ENCODE assay signal across 8 cellular contexts in the genomic region with DNA sequence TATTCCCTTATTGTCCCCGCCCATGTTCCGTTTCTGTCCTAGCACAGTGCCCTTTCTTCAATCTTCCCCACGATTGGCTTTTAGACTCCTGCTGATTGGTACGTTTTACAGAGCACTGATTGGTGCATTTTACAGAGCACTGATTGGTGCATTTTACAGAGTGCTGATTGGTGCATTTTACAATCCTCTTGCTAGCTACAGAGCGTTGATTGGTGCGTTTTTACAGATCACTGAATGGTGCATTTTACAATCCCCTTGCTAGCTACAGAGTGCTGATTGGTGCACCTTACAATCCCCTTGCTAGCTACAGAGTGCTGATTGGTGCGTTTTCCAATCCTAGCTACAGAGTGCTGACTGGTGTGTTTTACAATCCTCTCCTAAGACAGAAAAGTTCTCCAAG. TPM values are rescaled to one million over a fixed set of nuclear protein-coding genes. Genes with fewer than 3 reads are reported as not detected.
DNase-seq lines count a peak whose midpoint lies in the region; ATAC-seq, FAIRE-seq and TF ChIP-seq lines count a peak whose summit lies in the region.
"Not testable (repeated sequence)": the region's sequence is repeated elsewhere in the genome, so short reads cannot be mapped to it uniquely, and the experiment has no call there.

No MANE protein-coding gene starts in this region.

- WGBS in A549 (ENCODE audit: missing lambda C conversion rate) = 63% methylated on average over 7 of the region's 7 CpGs
- WGBS in HepG2 (ENCODE audit: low lambda C conversion rate) = 56% methylated on average over 7 of the region's 7 CpGs

- in situ Hi-C loops in HepG2 (cut with HindIII; ENCODE audit: extremely low pct_ligation_motif_present, low pct_unique_long_range_greater_than_20kb) = not testable (repeated sequence)

- CTCF ChIA-PET in A549 (lab: Yijun Ruan, JAX) = interaction anchor here (1.0 to 4.3 kb wide), 3 partner anchors 9 to 36 kb away, joined by 3 to 12 read pairs (median 7); no protein-coding TSS in a partner anchor
- CTCF ChIA-PET in activated CD4-positive, alpha-beta memory T cell treated with anti-CD3 and anti-CD28 coated beads, Interleukin-2, amount 10 ng/mL, durations not matched to agents 7 days and 5 days (lab: Charles Lee) = interaction anchor here (1.6 kb wide), 1 partner anchor 15 kb away, joined by 3 read pairs; no protein-coding TSS in a partner anchor
- CTCF ChIA-PET in HepG2 (lab: Yijun Ruan, JAX; ENCODE audit: low intra/inter-chr PET ratio, low total read pairs) = not testable (repeated sequence)

- BruUV-seq in HepG2 (replicated peaks; lab: Mats Ljungman, UMichigan) = not testable (repeated sequence)

- not testable (repeated sequence) for H3K4me2 ChIP-seq in A549, neural progenitor cell
- H3K4me2 ChIP-seq in HepG2 (ENCODE audit: low read depth, low read length) = peak overlapping the region; percentile 15

- ATAC-seq in A549; activated naive CD8-positive, alpha-beta T cell treated with anti-CD3 and anti-CD28 coated beads, Interleukin-2, amount 10 ng/mL, durations not matched to agents 7 days and 5 days (ENCODE audit: low read depth); HepG2: not testable (repeated sequence)

- H3K9ac ChIP-seq in HepG2 (ENCODE audit: insufficient read depth, low read depth, low read length); neural progenitor cell: not testable (repeated sequence)

- H3K27ac ChIP-seq in A549; HepG2 (ENCODE audit: extremely low read length, insufficient read depth, low read length); neural progenitor cell: not testable (repeated sequence)

- H3K4me1 Mint-ChIP-seq in HFFc6 (ENCODE audit: low read depth) (peaks cover 33% of the 10 kb centered on the region), neural progenitor cell (peaks cover 12% of the 10 kb centered on the region)
- peaks cover 16% of the 10 kb centered on the region for H3K4me1 Mint-ChIP-seq in activated CD4-positive, alpha-beta memory T cell treated with anti-CD3 and anti-CD28 coated beads, Interleukin-2, amount 10 ng/mL, durations not matched to agents 7 days and 5 days
- H3K4me1 Mint-ChIP-seq in activated naive CD8-positive, alpha-beta T cell treated with anti-CD3 and anti-CD28 coated beads, Interleukin-2, amount 10 ng/mL, durations not matched to agents 7 days and 5 days = peaks cover 14% of the 10 kb centered on the region

- not testable (repeated sequence) for TF ChIP-seq CTCF in A549 (IDR thresholded peaks at IDR 0.05); HFFc6 (IDR thresholded peaks at IDR 0.05); HepG2 (CRISPR knock-in tag; IDR thresholded peaks at IDR 0.05); neural progenitor cell (IDR thresholded peaks at IDR 0.05)

- not testable (repeated sequence) for H3K27me3 ChIP-seq in HepG2 (ENCODE audit: control insufficient read depth in 1 of 2, insufficient read depth in 2 of 2, low read length in 2 of 2); neural progenitor cell

- not testable (repeated sequence) for FAIRE-seq in A549 (lab: Jason Lieb, UNC); HepG2 (lab: Jason Lieb, UNC)

- H3K27ac Mint-ChIP-seq in HFFc6, neural progenitor cell: not testable (repeated sequence)
- H3K27ac Mint-ChIP-seq in activated CD4-positive, alpha-beta memory T cell treated with anti-CD3 and anti-CD28 coated beads, Interleukin-2, amount 10 ng/mL, durations not matched to agents 7 days and 5 days = peak overlapping the region; percentile 14
- peak overlapping the region; percentile 61 for H3K27ac Mint-ChIP-seq in activated naive CD8-positive, alpha-beta T cell treated with anti-CD3 and anti-CD28 coated beads, Interleukin-2, amount 10 ng/mL, durations not matched to agents 7 days and 5 days

- not testable (repeated sequence) for H3K36me3 Mint-ChIP-seq in HFFc6 (ENCODE audit: low read depth); activated CD4-positive, alpha-beta memory T cell treated with anti-CD3 and anti-CD28 coated beads, Interleukin-2, amount 10 ng/mL, durations not matched to agents 7 days and 5 days (ENCODE audit: low read depth); activated naive CD8-positive, alpha-beta T cell treated with anti-CD3 and anti-CD28 coated beads, Interleukin-2, amount 10 ng/mL, durations not matched to agents 7 days and 5 days; neural progenitor cell

- not testable (repeated sequence) for TF ChIP-seq POLR2A in A549 (IDR thresholded peaks at IDR 0.05; ENCODE audit: low read length); HepG2 (IDR thresholded peaks at IDR 0.05; ENCODE audit: insufficient read depth in 1 of 2, low read depth in 2 of 2, low read length in 2 of 2)

- not testable (repeated sequence) for H4K20me1 ChIP-seq in HepG2 (ENCODE audit: insufficient read depth, low read length); neural progenitor cell (ENCODE audit: low read depth)

- not testable (repeated sequence) for H3K27me3 Mint-ChIP-seq in HFFc6 (ENCODE audit: insufficient read depth); activated CD4-positive, alpha-beta memory T cell treated with anti-CD3 and anti-CD28 coated beads, Interleukin-2, amount 10 ng/mL, durations not matched to agents 7 days and 5 days; activated naive CD8-positive, alpha-beta T cell treated with anti-CD3 and anti-CD28 coated beads, Interleukin-2, amount 10 ng/mL, durations not matched to agents 7 days and 5 days; neural progenitor cell (ENCODE audit: insufficient read depth, low read depth)

- H3K4me3 Mint-ChIP-seq in HFFc6 = 0 out of 2 replicates have a peak overlapping the region, but pooled peaks have one; percentile 0
- H3K4me3 Mint-ChIP-seq in activated CD4-positive, alpha-beta memory T cell treated with anti-CD3 and anti-CD28 coated beads, Interleukin-2, amount 10 ng/mL, durations not matched to agents 7 days and 5 days; activated naive CD8-positive, alpha-beta T cell treated with anti-CD3 and anti-CD28 coated beads, Interleukin-2, amount 10 ng/mL, durations not matched to agents 7 days and 5 days; neural progenitor cell: not testable (repeated sequence)

- not testable (repeated sequence) for H3K4me1 ChIP-seq in A549, neural progenitor cell
- peaks cover 15% of the 10 kb centered on the region for H3K4me1 ChIP-seq in HepG2 (ENCODE audit: insufficient read depth, low read length)

- not testable (repeated sequence) for H2AFZ ChIP-seq in HepG2 (ENCODE audit: low read length); neural progenitor cell (replicated peaks)

- not testable (repeated sequence) for H3K79me2 ChIP-seq in HepG2 (ENCODE audit: insufficient read depth, low read length); neural progenitor cell (ENCODE audit: low read depth)

- POLR2A ChIA-PET in A549 (lab: Yijun Ruan, JAX); activated CD4-positive, alpha-beta memory T cell treated with anti-CD3 and anti-CD28 coated beads, Interleukin-2, amount 10 ng/mL, durations not matched to agents 7 days and 5 days (lab: Charles Lee); activated naive CD8-positive, alpha-beta T cell treated with anti-CD3 and anti-CD28 coated beads, Interleukin-2, amount 10 ng/mL, durations not matched to agents 7 days and 5 days (lab: Charles Lee); HepG2 (lab: Yijun Ruan, JAX): not testable (repeated sequence)

- not testable (repeated sequence) for TF ChIP-seq RAD21 in A549 (conservative IDR thresholded peaks at IDR 0.05 in 1 of 2, IDR thresholded peaks at IDR 0.05 in 1 of 2); HepG2 (CRISPR knock-in tag; IDR thresholded peaks at IDR 0.05)

- not testable (repeated sequence) for H3K9me3 ChIP-seq in A549; HepG2 (ENCODE audit: low read length); neural progenitor cell (ENCODE audit: low read depth)

- H3K36me3 ChIP-seq in HepG2 (replicated peaks in 1 of 2; ENCODE audit: control insufficient read depth in 1 of 2, insufficient read depth in 2 of 2, low read length in 2 of 2); neural progenitor cell: not testable (repeated sequence)

- not testable (repeated sequence) for H3F3A ChIP-seq in neural progenitor cell (ENCODE audit: low read depth)

- not testable (repeated sequence) for H3K4me3 ChIP-seq in A549; HepG2 (replicated peaks in 1 of 3; ENCODE audit: insufficient read depth in 1 of 3, low read depth in 2 of 3, low read length in 3 of 3); neural progenitor cell

- not testable (repeated sequence) for H3K9me3 Mint-ChIP-seq in HFFc6; activated CD4-positive, alpha-beta memory T cell treated with anti-CD3 and anti-CD28 coated beads, Interleukin-2, amount 10 ng/mL, durations not matched to agents 7 days and 5 days; activated naive CD8-positive, alpha-beta T cell treated with anti-CD3 and anti-CD28 coated beads, Interleukin-2, amount 10 ng/mL, durations not matched to agents 7 days and 5 days; neural progenitor cell

- intact Hi-C loops in HepG2 (cut with micrococcal nuclease; ENCODE audit: unreplicated experiment) = not testable (repeated sequence)

- TF ChIP-seq EP300 in A549 (IDR thresholded peaks at IDR 0.05); HepG2 (IDR thresholded peaks at IDR 0.05; ENCODE audit: low read depth in 2 of 2, low read length in 2 of 2); HepG2 (CRISPR knock-in tag; IDR thresholded peaks at IDR 0.05; ENCODE audit: borderline replicate concordance): not testable (repeated sequence)

- DNase-seq in A549 (ENCODE audit: low read depth in 1 of 2, low spot score in 1 of 2) (peak in 1 of 2 experiments; percentile 40), DMS53 (lab: John Stamatoyannopoulos, UW) (peak; percentile 13), NAMALWA (ENCODE audit: low spot score) (peak; percentile 49), HepG2 (ENCODE audit: low spot score) (peak; percentile 28), neural progenitor cell (ENCODE audit: low spot score) (peak; percentile 8)
- DNase-seq in HFFc6; activated CD4-positive, alpha-beta memory T cell treated with anti-CD3 and anti-CD28 coated beads, Interleukin-2, amount 10 ng/mL, durations not matched to agents 7 days and 5 days; activated naive CD8-positive, alpha-beta T cell treated with anti-CD3 and anti-CD28 coated beads, Interleukin-2, amount 10 ng/mL, durations not matched to agents 7 days and 5 days: not testable (repeated sequence)

RNA-seq across cellular contexts. Expression of gene BCAS3, which starts 3.0 kb away (rescaled TPM):
- 43.4 and 86.6 TPM in 2 replicates for polyA plus RNA-seq in A549 (2011; rRNA removed)
- 8.0 and 10.4 TPM in 2 replicates for polyA plus RNA-seq in A549 (2012; cell fraction: cytosol; rRNA removed)
- polyA plus RNA-seq in A549 (2012; cell fraction: nucleus; rRNA removed) = 11.4 and 20.1 TPM in 2 replicates
- polyA plus RNA-seq in A549 (2017; fragmentation: RNase III; extraction: RNeasy Plus Mini Kit Qiagen cat#74134 plus additional on column Dnase treatment) = 14.7 to 18.0 TPM (median 15.6 TPM) in 3 replicates
- polyA minus RNA-seq in A549 (2011; rRNA and poly(A)+ RNA removed) = 332 and 356 TPM in 2 replicates
- total RNA-seq in HFFc6 (2021; fragmentation: NEBNext Ultra II Directional; extraction: Animal tissue kit (Norgen Biotek cat#: 25700)) = 10 to 100 TPM in 5 of 6 experiments, 1 to 10 TPM in 1; 9.8 to 13.8 (median 12.0) TPM
- total RNA-seq in activated CD4-positive, alpha-beta memory T cell treated with anti-CD3 and anti-CD28 coated beads, Interleukin-2, amount 10 ng/mL, durations not matched to agents 7 days and 5 days = 10 to 100 TPM; 16.2 to 19.8 TPM
- 10 to 100 TPM; 21.6 to 27.3 TPM for total RNA-seq in activated naive CD8-positive, alpha-beta T cell treated with anti-CD3 and anti-CD28 coated beads, Interleukin-2, amount 10 ng/mL, durations not matched to agents 7 days and 5 days
- 10.7 and 15.8 TPM in 2 replicates for total RNA-seq in HepG2 (2016; rRNA removed; fragmentation: Illumina TruSeq; extraction: Trizol)
- total RNA-seq in HepG2 (2016; cell fraction: cytosol; rRNA removed; fragmentation: Illumina TruSeq; extraction: Trizol; ENCODE audit: low read depth) = 11.9 and 13.0 TPM in 2 replicates
- total RNA-seq in HepG2 (2016; cell fraction: insoluble cytoplasmic fraction; rRNA removed; fragmentation: Illumina TruSeq; extraction: Trizol) = 11.0 and 12.0 TPM in 2 replicates
- total RNA-seq in HepG2 (2016; cell fraction: membrane; rRNA removed; fragmentation: Illumina TruSeq; extraction: Trizol) = 7.1 and 7.7 TPM in 2 replicates
- total RNA-seq in HepG2 (2016; cell fraction: nucleus; rRNA removed; fragmentation: Illumina TruSeq; extraction: Trizol) = 25.1 and 30.0 TPM in 2 replicates
- polyA plus RNA-seq in HepG2 (2011; rRNA removed) = 11.2 and 11.4 TPM in 2 replicates
- polyA plus RNA-seq in HepG2 (2011; cell fraction: cytosol; rRNA removed) = 9.4 and 12.9 TPM in 2 replicates
- 12.5 and 13.3 TPM in 2 replicates for polyA plus RNA-seq in HepG2 (2011; cell fraction: nucleus; rRNA removed)
- 11.9 and 12.7 TPM in 2 replicates for polyA plus RNA-seq in HepG2 (2012)
- polyA plus RNA-seq in HepG2 (2016; cell fraction: cytosol; fragmentation: Illumina TruSeq; extraction: Trizol; ENCODE audit: low read depth) = 1.1 and 1.4 TPM in 2 replicates
- polyA plus RNA-seq in HepG2 (2016; cell fraction: insoluble cytoplasmic fraction; fragmentation: Illumina TruSeq; extraction: Trizol; ENCODE audit: low read depth) = 14.1 and 15.6 TPM in 2 replicates
- polyA plus RNA-seq in HepG2 (2016; cell fraction: membrane; fragmentation: Illumina TruSeq; extraction: Trizol; ENCODE audit: low read depth) = 2.8 and 3.3 TPM in 2 replicates
- polyA plus RNA-seq in HepG2 (2016; cell fraction: nucleus; fragmentation: Illumina TruSeq; extraction: Trizol; ENCODE audit: insufficient read depth, low read depth) = 5.2 and 5.6 TPM in 2 replicates
- 109 and 128 TPM in 2 replicates for polyA minus RNA-seq in HepG2 (2011; rRNA and poly(A)+ RNA removed; ENCODE audit: low replicate concordance)
- 16.8 and 32.3 TPM in 2 replicates for polyA minus RNA-seq in HepG2 (2011; cell fraction: cytosol; rRNA and poly(A)+ RNA removed)
- polyA minus RNA-seq in HepG2 (2011; cell fraction: nucleus; rRNA and poly(A)+ RNA removed) = 127 and 156 TPM in 2 replicates
- 31.0 and 60.9 TPM in 2 replicates for total RNA-seq in neural progenitor cell (ENCODE audit: low replicate concordance)
